In genomic region chr12:92543872-92544271, GRCh38 we compare ENCODE assay signal across 11 cellular contexts.
DNase-seq lines count a peak whose midpoint lies in the region; ATAC-seq and TF ChIP-seq lines count a peak whose summit lies in the region.
"Had no signal": no experiment of that assay in that cellular context is flagged by ENCODE, and none has a peak within 500 bp of the region (broad histone marks: within the 10 kb centered on the region; RNA-seq: fewer than 3 reads in every experiment).

No MANE protein-coding gene starts in this region.

- no peaks in the 10 kb centered on the region for H3K27me3 Mint-ChIP-seq in dendritic cell treated with granulocyte-macrophage colony-stimulating factor and Interleukin-4, amounts not matched to agents 40 ng/mL and 50 ng/mL, for 4 days
- no peaks in the 10 kb centered on the region for H3K27me3 Mint-ChIP-seq in natural killer cell (ENCODE audit: low read depth in 2 of 2)
- H3K27me3 Mint-ChIP-seq: activated T-cell treated with anti-CD3 and anti-CD28 coated beads, Interleukin-2, amount 50 U/mL, for 24 hours had no signal

- no peak for TF ChIP-seq POLR2A in Peyer's patch (IDR thresholded peaks at IDR 0.05)

- DNase-seq in natural killer cell = no peak
- DNase-seq in activated T-cell treated with anti-CD3 and anti-CD28 coated beads, Interleukin-2, amount 50 U/mL, for 1 hour = no peak
- no peak for DNase-seq in Peyer's patch
- DNase-seq in lower lobe of right lung = no peak
- no peak for DNase-seq in NCI-H1417 (lab: John Stamatoyannopoulos, UW)
- DNase-seq: activated T-cell treated with anti-CD3 and anti-CD28 coated beads, Interleukin-2, amount 50 U/mL, for 24 hours; GOT3; posterior cingulate gyrus had no signal

- TF ChIP-seq CTCF in natural killer cell (IDR thresholded peaks at IDR 0.05) = no peak
- TF ChIP-seq CTCF in Peyer's patch (IDR thresholded peaks at IDR 0.05) = no peak
- no peak for TF ChIP-seq CTCF in lower lobe of right lung (IDR thresholded peaks at IDR 0.05)

- peaks cover 51% of the 10 kb centered on the region for H3K4me1 Mint-ChIP-seq in dendritic cell treated with granulocyte-macrophage colony-stimulating factor and Interleukin-4, amounts not matched to agents 40 ng/mL and 50 ng/mL, for 4 days (ENCODE audit: low read depth)
- peaks cover 60 to 72% of the 10 kb centered on the region in 2 donors for H3K4me1 Mint-ChIP-seq in natural killer cell

- intact Hi-C loops in dendritic cell treated with granulocyte-macrophage colony-stimulating factor and Interleukin-4, amounts not matched to agents 40 ng/mL and 50 ng/mL, for 4 days (cut with micrococcal nuclease) = no loop called here
- intact Hi-C loops in natural killer cell (cut with micrococcal nuclease) = no loop called here
- intact Hi-C loops in lower lobe of right lung (cut with DNase I) = no loop called here

- H3K36me3 ChIP-seq in BLaER1 (no peaks in the 10 kb centered on the region), Peyer's patch (no peaks in the 10 kb centered on the region), lower lobe of right lung (no peaks in the 10 kb centered on the region)

- peaks cover 58% of the 10 kb centered on the region for H3K4me1 ChIP-seq in BLaER1
- peaks cover 0 to 42% (median 10%) of the 10 kb centered on the region in 4 donors for H3K4me1 ChIP-seq in Peyer's patch
- peaks cover 35% of the 10 kb centered on the region for H3K4me1 ChIP-seq in lower lobe of right lung

- H4K20me1 ChIP-seq in BLaER1 = no peaks in the 10 kb centered on the region

- H3K9me3 Mint-ChIP-seq in dendritic cell treated with granulocyte-macrophage colony-stimulating factor and Interleukin-4, amounts not matched to agents 40 ng/mL and 50 ng/mL, for 4 days = no peaks in the 10 kb centered on the region
- peaks cover under 1 to 1% of the 10 kb centered on the region in 2 donors for H3K9me3 Mint-ChIP-seq in natural killer cell

- no peak overlapping the region for H3K4me3 ChIP-seq in BLaER1
- no peak overlapping the region for H3K4me3 ChIP-seq in Peyer's patch
- no peak overlapping the region for H3K4me3 ChIP-seq in lower lobe of right lung

- ATAC-seq in GM18868 (IDR thresholded peaks at IDR 0.05; ENCODE audit: unreplicated experiment) (peak; percentile 29), natural killer cell (no peak), lower lobe of right lung (no peak)

- peak overlapping the region; percentile 56 for H3K4me2 ChIP-seq in BLaER1

- H3K27ac ChIP-seq in BLaER1 = peak overlapping the region; percentile 62
- H3K27ac ChIP-seq in Peyer's patch = peak overlapping the region in 2 of 4 donors; percentile 40 to 70
- no peak overlapping the region for H3K27ac ChIP-seq in lower lobe of right lung

- peak overlapping the region; percentile 41 for H3K27ac Mint-ChIP-seq in dendritic cell treated with granulocyte-macrophage colony-stimulating factor and Interleukin-4, amounts not matched to agents 40 ng/mL and 50 ng/mL, for 4 days
- peak overlapping the region; percentile 87 to 97 for H3K27ac Mint-ChIP-seq in natural killer cell
- H3K27ac Mint-ChIP-seq: activated T-cell treated with anti-CD3 and anti-CD28 coated beads, Interleukin-2, amount 50 U/mL, for 24 hours had no signal

- H3K36me3 Mint-ChIP-seq in dendritic cell treated with granulocyte-macrophage colony-stimulating factor and Interleukin-4, amounts not matched to agents 40 ng/mL and 50 ng/mL, for 4 days (ENCODE audit: low read depth) = no peaks in the 10 kb centered on the region
- peaks cover 7% of the 10 kb centered on the region for H3K36me3 Mint-ChIP-seq in natural killer cell

- H3K9me3 ChIP-seq in BLaER1 = no peaks in the 10 kb centered on the region
- no peaks in the 10 kb centered on the region for H3K9me3 ChIP-seq in Peyer's patch
- H3K9me3 ChIP-seq in lower lobe of right lung = no peaks in the 10 kb centered on the region

- no peak overlapping the region for H3K9ac ChIP-seq in BLaER1

- no peaks in the 10 kb centered on the region for H3K27me3 ChIP-seq in BLaER1
- H3K27me3 ChIP-seq in Peyer's patch = no peaks in the 10 kb centered on the region
- no peaks in the 10 kb centered on the region for H3K27me3 ChIP-seq in lower lobe of right lung (ENCODE audit: low read depth)

- H3K4me3 Mint-ChIP-seq in dendritic cell treated with granulocyte-macrophage colony-stimulating factor and Interleukin-4, amounts not matched to agents 40 ng/mL and 50 ng/mL, for 4 days = no peak overlapping the region
- H3K4me3 Mint-ChIP-seq in natural killer cell = peak overlapping the region; percentile 23
- H3K4me3 Mint-ChIP-seq: activated T-cell treated with anti-CD3 and anti-CD28 coated beads, Interleukin-2, amount 50 U/mL, for 24 hours had no signal
